1 cellular context compared by ENCODE assay signal in genomic region chr1:229507951-229508822, GRCh38.
TF ChIP-seq lines count a peak whose summit lies in the region.

Gene NUP133, minus strand, starts transcription at chr1:229508341. Its CDS starts 92 bp downstream, at chr1:229508249.

TF ChIP-seq in K562, 482 proteins besides CTCF, POLR2A, EP300 and RAD21 (continued from another document):
- TF ChIP-seq STAT6 (CRISPR knock-in tag; IDR thresholded peaks at IDR 0.05) (no peak), ZNF766 (CRISPR knock-in tag; conservative IDR thresholded peaks at IDR 0.05) (no peak; the same call in 1 of the 2 replicates), ZNF699 (CRISPR knock-in tag; IDR thresholded peaks at IDR 0.05; ENCODE audit: insufficient replicate concordance) (no peak), TAF9B (IDR thresholded peaks at IDR 0.05; ENCODE audit: partially characterized antibody) (peak; percentile 93), ZC3H11A (IDR thresholded peaks at IDR 0.05; ENCODE audit: low read depth, low read length) (no peak; the same call in 1 of the 2 replicates), BRD9 (IDR thresholded peaks at IDR 0.05; ENCODE audit: low read depth, partially characterized antibody) (no peak), ILK (tag; IDR thresholded peaks at IDR 0.05; ENCODE audit: borderline replicate concordance, low read depth) (no peak), POLR2H (tag; IDR thresholded peaks at IDR 0.05; ENCODE audit: low read depth) (peak; percentile 97), TRIM28 (IDR thresholded peaks at IDR 0.05) (0 out of 2 replicates have a peak, but pooled peaks have one; percentile 23), FOXM1 (IDR thresholded peaks at IDR 0.05; ENCODE audit: low read depth) (no peak), FOXM1 (CRISPR knock-in tag; IDR thresholded peaks at IDR 0.05; ENCODE audit: low read depth) (no peak), SAFB (IDR thresholded peaks at IDR 0.05; ENCODE audit: borderline replicate concordance, low read depth, low read length) (no peak), ZNF197 (CRISPR knock-in tag; IDR thresholded peaks at IDR 0.05; ENCODE audit: low read depth) (no peak), SMARCC2 (IDR thresholded peaks at IDR 0.05; ENCODE audit: low read depth) (0 out of 2 replicates have a peak, but pooled peaks have one; percentile 34), ARHGAP35 (IDR thresholded peaks at IDR 0.05; ENCODE audit: partially characterized antibody) (peak; percentile 58), TCFL5 (CRISPR knock-in tag; conservative IDR thresholded peaks at IDR 0.05) (no peak), TAF15 (IDR thresholded peaks at IDR 0.05; ENCODE audit: low read depth, low read length) (no peak), TFAP4 (CRISPR knock-in tag; IDR thresholded peaks at IDR 0.05; ENCODE audit: borderline replicate concordance) (peak; percentile 89), BRF1 (IDR thresholded peaks at IDR 0.05; ENCODE audit: borderline replicate concordance, extremely low read depth, insufficient read length) (no peak), RHOXF2B (CRISPR knock-in tag; conservative IDR thresholded peaks at IDR 0.05) (no peak), NR0B1 (IDR thresholded peaks at IDR 0.05; ENCODE audit: partially characterized antibody) (no peak)
